21 cellular contexts compared by ENCODE assay signal in genomic region chr4:17962171-17962570, GRCh38.
"Had no signal": no experiment of that assay in that cellular context is flagged by ENCODE, and none has a peak within 500 bp of the region (broad histone marks: within the 10 kb centered on the region; RNA-seq: fewer than 3 reads in every experiment).

No MANE protein-coding gene starts in this region.

- H3K9me3 ChIP-seq: heart right ventricle, left lung, ovary, psoas muscle, right atrium auricular region, stomach, suprapubic skin, tibial nerve had no signal

- H3K4me3 Mint-ChIP-seq: activated CD4-positive, alpha-beta memory T cell treated with anti-CD3 and anti-CD28 coated beads, Interleukin-2, amount 10 ng/mL, durations not matched to agents 7 days and 5 days; activated CD4-positive, alpha-beta T cell treated with anti-CD3 and anti-CD28 coated beads, Interleukin-2, amount 10 ng/mL, durations not matched to agents 24 days and 14 days; activated CD8-positive, alpha-beta memory T cell treated with anti-CD3 and anti-CD28 coated beads, Interleukin-2, amount 10 ng/mL, durations not matched to agents 7 days and 5 days; activated naive CD4-positive, alpha-beta T cell treated with anti-CD3 and anti-CD28 coated beads, Interleukin-2, amount 10 ng/mL, durations not matched to agents 7 days and 5 days; brain; dendritic cell treated with granulocyte-macrophage colony-stimulating factor and Interleukin-4, amounts not matched to agents 40 ng/mL and 50 ng/mL, for 4 days; naive thymus-derived CD4-positive, alpha-beta T cell; T-helper 17 cell had no signal

- H3K36me3 ChIP-seq: left lung, ovary, right atrium auricular region had no signal

- H3K9me3 Mint-ChIP-seq: activated CD4-positive, alpha-beta memory T cell treated with anti-CD3 and anti-CD28 coated beads, Interleukin-2, amount 10 ng/mL, durations not matched to agents 7 days and 5 days; activated CD4-positive, alpha-beta T cell treated with anti-CD3 and anti-CD28 coated beads, Interleukin-2, amount 10 ng/mL, durations not matched to agents 24 days and 14 days; activated naive CD4-positive, alpha-beta T cell treated with anti-CD3 and anti-CD28 coated beads, Interleukin-2, amount 10 ng/mL, durations not matched to agents 7 days and 5 days; dendritic cell treated with granulocyte-macrophage colony-stimulating factor and Interleukin-4, amounts not matched to agents 40 ng/mL and 50 ng/mL, for 4 days had no signal

- H3K27me3 ChIP-seq: heart right ventricle, left lung, ovary, right atrium auricular region, stomach, suprapubic skin, tibial nerve had no signal

- H3K27me3 Mint-ChIP-seq: activated CD4-positive, alpha-beta memory T cell treated with anti-CD3 and anti-CD28 coated beads, Interleukin-2, amount 10 ng/mL, durations not matched to agents 7 days and 5 days; activated CD4-positive, alpha-beta T cell treated with anti-CD3 and anti-CD28 coated beads, Interleukin-2, amount 10 ng/mL, durations not matched to agents 24 days and 14 days; activated CD8-positive, alpha-beta memory T cell treated with anti-CD3 and anti-CD28 coated beads, Interleukin-2, amount 10 ng/mL, durations not matched to agents 7 days and 5 days; activated naive CD4-positive, alpha-beta T cell treated with anti-CD3 and anti-CD28 coated beads, Interleukin-2, amount 10 ng/mL, durations not matched to agents 7 days and 5 days; brain; dendritic cell treated with granulocyte-macrophage colony-stimulating factor and Interleukin-4, amounts not matched to agents 40 ng/mL and 50 ng/mL, for 4 days; naive thymus-derived CD4-positive, alpha-beta T cell; T-helper 17 cell had no signal

- H3K27ac Mint-ChIP-seq: activated CD4-positive, alpha-beta memory T cell treated with anti-CD3 and anti-CD28 coated beads, Interleukin-2, amount 10 ng/mL, durations not matched to agents 7 days and 5 days; activated CD4-positive, alpha-beta T cell treated with anti-CD3 and anti-CD28 coated beads, Interleukin-2, amount 10 ng/mL, durations not matched to agents 24 days and 14 days; activated CD8-positive, alpha-beta memory T cell treated with anti-CD3 and anti-CD28 coated beads, Interleukin-2, amount 10 ng/mL, durations not matched to agents 7 days and 5 days; activated naive CD4-positive, alpha-beta T cell treated with anti-CD3 and anti-CD28 coated beads, Interleukin-2, amount 10 ng/mL, durations not matched to agents 7 days and 5 days; brain; dendritic cell treated with granulocyte-macrophage colony-stimulating factor and Interleukin-4, amounts not matched to agents 40 ng/mL and 50 ng/mL, for 4 days; naive thymus-derived CD4-positive, alpha-beta T cell; T-helper 17 cell had no signal

- ATAC-seq: activated CD8-positive, alpha-beta memory T cell treated with anti-CD3 and anti-CD28 coated beads, Interleukin-2, amount 10 ng/mL, durations not matched to agents 7 days and 5 days; heart right ventricle; left lung; naive thymus-derived CD4-positive, alpha-beta T cell; psoas muscle; T-helper 17 cell had no signal

- H3K4me1 ChIP-seq: heart right ventricle, left lung, right atrium auricular region, suprapubic skin, tibial nerve had no signal

- H3K27ac ChIP-seq: heart right ventricle, left lung, ovary, psoas muscle, right atrium auricular region, stomach, suprapubic skin, tibial nerve had no signal

- H3K4me3 ChIP-seq: heart right ventricle, left lung, ovary, psoas muscle, right atrium auricular region, stomach, suprapubic skin, tibial nerve had no signal

- H3K4me1 Mint-ChIP-seq: activated naive CD4-positive, alpha-beta T cell treated with anti-CD3 and anti-CD28 coated beads, Interleukin-2, amount 10 ng/mL, durations not matched to agents 7 days and 5 days had no signal

- DNase-seq: activated CD4-positive, alpha-beta memory T cell treated with anti-CD3 and anti-CD28 coated beads, Interleukin-2, amount 10 ng/mL, durations not matched to agents 7 days and 5 days; activated CD4-positive, alpha-beta T cell treated with anti-CD3 and anti-CD28 coated beads, Interleukin-2, amount 10 ng/mL, durations not matched to agents 24 days and 14 days; activated CD8-positive, alpha-beta memory T cell treated with anti-CD3 and anti-CD28 coated beads, Interleukin-2, amount 10 ng/mL, durations not matched to agents 7 days and 5 days; activated effector memory CD4-positive, alpha-beta T cell treated with anti-CD3 and anti-CD28 coated beads, Interleukin-2, amount 50 U/mL, for 16 hours; activated naive CD4-positive, alpha-beta T cell treated with anti-CD3 and anti-CD28 coated beads, Interleukin-2, amount 10 ng/mL, durations not matched to agents 7 days and 5 days; activated T-cell treated with anti-CD3 and anti-CD28 coated beads for 4 hours; effector CD4-positive, alpha-beta T cell; foreskin fibroblast; heart right ventricle; left lung; naive thymus-derived CD4-positive, alpha-beta T cell; ovary; psoas muscle; stimulated activated CD4-positive, alpha-beta T cell treated with anti-CD3 and anti-CD28 coated beads, Interleukin-12 subunit alpha, Interleukin-12 subunit beta, amount 100 ng/mL, for 4 hours; stomach; T-helper 17 cell had no signal
